In the genomic region with DNA sequence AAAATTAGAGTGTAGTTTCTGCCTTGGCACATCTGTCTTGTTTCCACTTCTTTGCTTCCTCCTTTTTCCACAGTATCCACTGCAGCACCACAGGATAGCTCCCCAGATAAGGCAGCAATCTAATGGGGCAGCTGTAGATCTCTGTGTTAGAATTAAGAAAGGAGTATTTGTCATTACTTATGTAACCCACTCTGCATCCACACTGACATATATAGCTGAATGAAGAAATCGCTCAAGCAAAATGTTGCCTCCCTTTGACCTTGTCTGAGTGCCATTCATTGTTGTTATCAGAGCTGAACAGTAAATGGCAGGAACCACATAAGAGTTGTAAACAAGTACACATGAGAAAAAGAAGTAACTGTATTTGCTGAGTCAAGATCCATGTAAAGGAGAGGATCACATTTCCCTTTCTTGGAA, we compare ENCODE assay signal across 2 cellular contexts.
TF ChIP-seq lines count a peak whose summit lies in the region.

No MANE protein-coding gene starts in this region.

TF ChIP-seq in IMR-90, 13 proteins besides CTCF, POLR2A, EP300 and RAD21:
- TF ChIP-seq MXI1 (IDR thresholded peaks at IDR 0.05; ENCODE audit: borderline replicate concordance, low read depth, low read length), result no peak

TF ChIP-seq in WTC11, 78 proteins besides CTCF, POLR2A, EP300 and RAD21:
- no peak for TF ChIP-seq TCF7 (CRISPR knock-in tag; IDR thresholded peaks at IDR 0.05; ENCODE audit: low read depth)
